25 cellular contexts compared by ENCODE assay signal in genomic region chr1:234148350-234148749, GRCh38.
"Had no signal": no experiment of that assay in that cellular context is flagged by ENCODE, and none has a peak within 500 bp of the region (broad histone marks: within the 10 kb centered on the region; RNA-seq: fewer than 3 reads in every experiment).

No MANE protein-coding gene starts in this region.

- DNase-seq: activated CD4-positive, alpha-beta T cell treated with anti-CD3 and anti-CD28 coated beads for 1 hour; activated CD8-positive, alpha-beta T cell treated with anti-CD3 and anti-CD28 coated beads for 36 hours; activated gamma-delta T cell treated with Interleukin-2 at 50 U/mL for 16 hours; activated T-cell treated with anti-CD3 and anti-CD28 coated beads, Interleukin-2, amount 50 U/mL, for 4 hours; adrenal gland; central memory CD4-positive, alpha-beta T cell; dermis blood vessel endothelial cell; effector CD8-positive, alpha-beta T cell; glutamatergic neuron; hippocampal formation; left ventricle myocardium inferior; ovary; SK-N-SH; stimulated activated CD4-positive, alpha-beta T cell treated with anti-CD3 and anti-CD28 coated beads, Interleukin-4, amount 100 ng/mL, for 24 hours; stimulated activated naive CD8-positive, alpha-beta T cell treated with anti-CD3 and anti-CD28 coated beads, Interleukin-15, amount 100 ng/mL, for 72 hours; WERI-Rb-1 had no signal

- H3K4me1 Mint-ChIP-seq: activated naive CD4-positive, alpha-beta T cell treated with anti-CD3 and anti-CD28 coated beads, Interleukin-2, amount 50 U/mL, for 24 hours; mesothelial cell of epicardium; nephron had no signal

- H3K27ac ChIP-seq: adrenal gland, ascending aorta, left ventricle myocardium inferior, neutrophil, ovary, prostate gland, suprapubic skin, tibial nerve, WERI-Rb-1 had no signal

- H3K27me3 ChIP-seq: adrenal gland, ascending aorta, ovary, tibial nerve had no signal

- H3K36me3 Mint-ChIP-seq: mesothelial cell of epicardium had no signal

- H3K36me3 ChIP-seq: adrenal gland, ascending aorta, left ventricle myocardium inferior, neutrophil, ovary, prostate gland, suprapubic skin, tibial nerve, WERI-Rb-1 had no signal

- H3K4me1 ChIP-seq: adrenal gland, ascending aorta, left ventricle myocardium inferior, prostate gland, suprapubic skin, tibial nerve had no signal

- H3K9me3 ChIP-seq: adrenal gland, ascending aorta, neutrophil, ovary, prostate gland, SK-N-SH, suprapubic skin had no signal

- H3K4me3 Mint-ChIP-seq: activated CD8-positive, alpha-beta T cell treated with anti-CD3 and anti-CD28 coated beads for 36 hours; activated naive CD4-positive, alpha-beta T cell treated with anti-CD3 and anti-CD28 coated beads, Interleukin-2, amount 50 U/mL, for 24 hours; activated T-cell treated with anti-CD3 and anti-CD28 coated beads, Interleukin-2, amount 50 U/mL, for 4 hours; mesothelial cell of epicardium; nephron; stimulated activated naive CD8-positive, alpha-beta T cell treated with anti-CD3 and anti-CD28 coated beads, Interleukin-15, amount 100 ng/mL, for 72 hours had no signal

- H3K4me3 ChIP-seq: adrenal gland, ascending aorta, left ventricle myocardium inferior, ovary, prostate gland, suprapubic skin, tibial nerve had no signal

- H3K27ac Mint-ChIP-seq: activated CD8-positive, alpha-beta T cell treated with anti-CD3 and anti-CD28 coated beads for 36 hours; activated naive CD4-positive, alpha-beta T cell treated with anti-CD3 and anti-CD28 coated beads, Interleukin-2, amount 50 U/mL, for 24 hours; mesothelial cell of epicardium; nephron had no signal

- H3K9me3 Mint-ChIP-seq: activated naive CD4-positive, alpha-beta T cell treated with anti-CD3 and anti-CD28 coated beads, Interleukin-2, amount 50 U/mL, for 24 hours had no signal

- ATAC-seq: activated CD8-positive, alpha-beta T cell treated with anti-CD3 and anti-CD28 coated beads for 36 hours; esophagus mucosa; stimulated activated naive CD8-positive, alpha-beta T cell treated with anti-CD3 and anti-CD28 coated beads, Interleukin-15, amount 100 ng/mL, for 72 hours had no signal
